8 cellular contexts compared by ENCODE assay signal in genomic region chr10:96512524-96512991, GRCh38. TPM values are rescaled to one million over a fixed set of nuclear protein-coding genes. Genes with fewer than 3 reads are reported as not detected.
DNase-seq lines count a peak whose midpoint lies in the region; ATAC-seq, FAIRE-seq and TF ChIP-seq lines count a peak whose summit lies in the region.

No MANE protein-coding gene starts in this region.

- BruUV-seq in HepG2 (replicated peaks; lab: Mats Ljungman, UMichigan), result no TSS peak

- intact Hi-C loops in colonic mucosa (cut with DNase I) (no loop called here), HepG2 (cut with micrococcal nuclease; ENCODE audit: unreplicated experiment) (loop anchor here (5.0 kb wide), 1 partner anchor 135 kb away; no protein-coding TSS in a partner anchor), thyroid gland (cut with DNase I) (loop anchor here (10.0 kb wide), 1 partner anchor 138 kb away; no protein-coding TSS in a partner anchor)

- in situ Hi-C loops in HepG2 (cut with HindIII; ENCODE audit: extremely low pct_ligation_motif_present, low pct_unique_long_range_greater_than_20kb), result loop anchor here (5.0 kb wide), 1 partner anchor 115 kb away; no protein-coding TSS in a partner anchor

- H3K36me3 ChIP-seq in colonic mucosa (no peaks in the 10 kb centered on the region), HepG2 (replicated peaks in 1 of 2; ENCODE audit: control insufficient read depth in 1 of 2, insufficient read depth in 2 of 2, low read length in 2 of 2) (no peaks in the 10 kb centered on the region), thyroid gland (no peaks in the 10 kb centered on the region)

- TF ChIP-seq EP300 in HepG2 (IDR thresholded peaks at IDR 0.05; ENCODE audit: low read depth in 2 of 2, low read length in 2 of 2), result no peak
- TF ChIP-seq EP300 in HepG2 (CRISPR knock-in tag; IDR thresholded peaks at IDR 0.05; ENCODE audit: borderline replicate concordance), result no peak

- H3K4me3 ChIP-seq in colonic mucosa (peak overlapping the region; percentile 55), HepG2 (replicated peaks in 1 of 3; ENCODE audit: insufficient read depth in 1 of 3, low read depth in 2 of 3, low read length in 3 of 3) (peak overlapping the region; percentile 55 to 71 (median 57)), thyroid gland (replicated peaks in 1 of 3) (peak overlapping the region in 1 of 3 donors; percentile 36)

- H3K4me2 ChIP-seq in HepG2 (ENCODE audit: low read depth, low read length), result peak overlapping the region; percentile 97

- no peak overlapping the region for H2AFZ ChIP-seq in HepG2 (ENCODE audit: low read length)

- H4K20me1 ChIP-seq in HepG2 (ENCODE audit: insufficient read depth, low read length), result 0 out of 2 replicates have a peak, but pooled peaks cover 4% of the 10 kb centered on the region

- WGBS in HepG2 (ENCODE audit: low lambda C conversion rate), result 4% methylated on average over 9 of the region's 39 CpGs
- 2 to 7% methylated on average over 10 to 11 of the region's 39 CpGs for WGBS in thyroid gland, 2 donors

- TF ChIP-seq RAD21 in HepG2 (CRISPR knock-in tag; IDR thresholded peaks at IDR 0.05), result no peak

- H3K9me3 ChIP-seq in colonic mucosa (no peaks in the 10 kb centered on the region), HepG2 (ENCODE audit: low read length) (no peaks in the 10 kb centered on the region), thyroid gland (no peaks in the 10 kb centered on the region)

- DNase-seq in Daoy (ENCODE audit: low read depth), result peak; percentile 32
- peak; percentile 15 for DNase-seq in NCI-H510A (lab: John Stamatoyannopoulos, UW)
- peak; percentile 25 for DNase-seq in colonic mucosa
- no peak for DNase-seq in HepG2 (ENCODE audit: low spot score)
- peak; percentile 58 to 62 for DNase-seq in thyroid gland
- no peak for DNase-seq in HCEC 1CT

- POLR2A ChIA-PET in HepG2 (lab: Yijun Ruan, JAX), result no interaction called here

- H3K4me1 ChIP-seq in colonic mucosa (peaks cover 11% of the 10 kb centered on the region), HepG2 (ENCODE audit: insufficient read depth, low read length) (peaks cover 35% of the 10 kb centered on the region), thyroid gland (peaks cover 16 to 17% of the 10 kb centered on the region in 2 donors)

- ATAC-seq in HepG2, result peak; percentile 33
- ATAC-seq in HG03439 (IDR thresholded peaks at IDR 0.05; ENCODE audit: unreplicated experiment), result no peak
- no peak for ATAC-seq in HG03280 (IDR thresholded peaks at IDR 0.05; ENCODE audit: unreplicated experiment)

- no peak for TF ChIP-seq POLR2A in HepG2 (IDR thresholded peaks at IDR 0.05; ENCODE audit: insufficient read depth in 1 of 2, low read depth in 2 of 2, low read length in 2 of 2)
- TF ChIP-seq POLR2A in thyroid gland (IDR thresholded peaks at IDR 0.05), result peak in 1 of 2 donors; percentile 7

- H3K79me2 ChIP-seq in HepG2 (ENCODE audit: insufficient read depth, low read length), result no peaks in the 10 kb centered on the region

- no peak for FAIRE-seq in HepG2 (lab: Jason Lieb, UNC)

- no peak overlapping the region for H3K9ac ChIP-seq in colonic mucosa (ENCODE audit: low read depth in 2 of 2, low read length in 2 of 2)
- 0 out of 2 replicates have a peak overlapping the region, but pooled peaks have one; percentile 17 for H3K9ac ChIP-seq in HepG2 (ENCODE audit: insufficient read depth, low read depth, low read length)

- TF ChIP-seq CTCF in colonic mucosa (IDR thresholded peaks at IDR 0.05) (no peak), HepG2 (CRISPR knock-in tag; IDR thresholded peaks at IDR 0.05) (peak; percentile 29; the same call in 1 of the 2 replicates), thyroid gland (IDR thresholded peaks at IDR 0.05) (no peak)

- peaks cover 12% of the 10 kb centered on the region for H3K27me3 ChIP-seq in colonic mucosa
- peaks cover 0 to 26% of the 10 kb centered on the region in 2 experiments; a peak in 4 of 5 replicates for H3K27me3 ChIP-seq in HepG2 (ENCODE audit: control insufficient read depth in 1 of 2, insufficient read depth in 2 of 2, low read length in 2 of 2)
- H3K27me3 ChIP-seq in thyroid gland, result no peaks in the 10 kb centered on the region

- CTCF ChIA-PET in HepG2 (lab: Yijun Ruan, JAX; ENCODE audit: low intra/inter-chr PET ratio, low total read pairs), result no interaction called here

- H3K27ac ChIP-seq in colonic mucosa (no peak overlapping the region), HepG2 (ENCODE audit: extremely low read length, insufficient read depth, low read length) (no peak overlapping the region), thyroid gland (no peak overlapping the region)

TF ChIP-seq in HepG2, 621 proteins besides CTCF, POLR2A, EP300 and RAD21 (continues in another document):
- peak; percentile 49; the same call in 1 of the 2 replicates for TF ChIP-seq UBTF (CRISPR knock-in tag; IDR thresholded peaks at IDR 0.05)
- TF ChIP-seq BCL3 (CRISPR knock-in tag; IDR thresholded peaks at IDR 0.05), result 0 out of 2 replicates have a peak, but pooled peaks have one; percentile 20

RNA-seq across cellular contexts. Expression of gene TLL2, which starts 1.2 kb away (rescaled TPM):
- total RNA-seq in Daoy (2014; rRNA removed; shearing (Covaris generic)), result 0.15 and 0.29 TPM in 2 replicates
- total RNA-seq in colonic mucosa (under 1 TPM; 0.30 to 0.45 TPM), HepG2 (2016; rRNA removed; fragmentation: Illumina TruSeq; extraction: Trizol) (0.09 TPM in 1 of 2 replicates, not detected in the other), thyroid gland (1 to 10 TPM in 3 of 4 donors, under 1 TPM in 1; 0.13 to 2.4 (median 1.8) TPM)
- total RNA-seq in HepG2 (2016; cell fraction: cytosol; rRNA removed; fragmentation: Illumina TruSeq; extraction: Trizol; ENCODE audit: low read depth), result not detected in 2 replicates
- total RNA-seq in HepG2 (2016; cell fraction: insoluble cytoplasmic fraction; rRNA removed; fragmentation: Illumina TruSeq; extraction: Trizol), result 0.02 TPM in 1 of 2 replicates, not detected in the other
- 0.03 TPM in 1 of 2 replicates, not detected in the other for total RNA-seq in HepG2 (2016; cell fraction: membrane; rRNA removed; fragmentation: Illumina TruSeq; extraction: Trizol)
- not detected in 2 replicates for total RNA-seq in HepG2 (2016; cell fraction: nucleus; rRNA removed; fragmentation: Illumina TruSeq; extraction: Trizol)
- polyA plus RNA-seq in HepG2 (2011; rRNA removed), result 0.01 TPM in 1 of 2 replicates, not detected in the other
- 0.03 TPM in 1 of 2 replicates, not detected in the other for polyA plus RNA-seq in HepG2 (2011; cell fraction: cytosol; rRNA removed)
- polyA plus RNA-seq in HepG2 (2011; cell fraction: nucleus; rRNA removed), result 0.06 and 0.07 TPM in 2 replicates
- polyA plus RNA-seq in HepG2 (2012), result not detected in 2 replicates
- not detected in 2 replicates for polyA plus RNA-seq in HepG2 (2016; cell fraction: cytosol; fragmentation: Illumina TruSeq; extraction: Trizol; ENCODE audit: low read depth)
- 0.09 TPM in 1 of 2 replicates, not detected in the other for polyA plus RNA-seq in HepG2 (2016; cell fraction: insoluble cytoplasmic fraction; fragmentation: Illumina TruSeq; extraction: Trizol; ENCODE audit: low read depth)
- polyA plus RNA-seq in HepG2 (2016; cell fraction: membrane; fragmentation: Illumina TruSeq; extraction: Trizol; ENCODE audit: low read depth), result not detected in 2 replicates
- polyA plus RNA-seq in HepG2 (2016; cell fraction: nucleus; fragmentation: Illumina TruSeq; extraction: Trizol; ENCODE audit: insufficient read depth, low read depth), result 0.18 TPM in 1 of 2 replicates, not detected in the other
- polyA minus RNA-seq in HepG2 (2011; rRNA and poly(A)+ RNA removed; ENCODE audit: low replicate concordance), result 0.10 and 0.14 TPM in 2 replicates
- not detected in 2 replicates for polyA minus RNA-seq in HepG2 (2011; cell fraction: cytosol; rRNA and poly(A)+ RNA removed)
- polyA minus RNA-seq in HepG2 (2011; cell fraction: nucleus; rRNA and poly(A)+ RNA removed), result 0.64 and 0.87 TPM in 2 replicates

Comparison
In these comparisons a context has a peak if more than half of its experiments do, and no peak if none do; other contexts are left out.
1. DNase-seq: peak in Daoy (single experiment), NCI-H510A (single experiment), colonic mucosa (single experiment) and thyroid gland (2 of 2); none in HepG2 (single experiment) and HCEC 1CT (single experiment).